9 cellular contexts compared by ENCODE assay signal in genomic region chr5:9653811-9654210, GRCh38. TPM values are rescaled to one million over a fixed set of nuclear protein-coding genes. Genes with fewer than 3 reads are reported as not detected.
DNase-seq lines count a peak whose midpoint lies in the region; ATAC-seq, FAIRE-seq and TF ChIP-seq lines count a peak whose summit lies in the region.
"Had no signal": no experiment of that assay in that cellular context is flagged by ENCODE, and none has a peak within 500 bp of the region (broad histone marks: within the 10 kb centered on the region; RNA-seq: fewer than 3 reads in every experiment).

No MANE protein-coding gene starts in this region.

- peaks cover 2% of the 10 kb centered on the region for H3K9me3 Mint-ChIP-seq in activated T-cell treated with anti-CD3 and anti-CD28 coated beads, Interleukin-2, amount 50 U/mL, for 24 hours

- no peak overlapping the region for H3K27ac Mint-ChIP-seq in activated T-cell treated with anti-CD3 and anti-CD28 coated beads, Interleukin-2, amount 50 U/mL, for 24 hours

- ATAC-seq in HG03139 (IDR thresholded peaks at IDR 0.05; ENCODE audit: unreplicated experiment): peak; percentile 71

- H3K4me3 ChIP-seq in bronchial epithelial cell (ENCODE audit: low read depth, low read length) (no peak overlapping the region), skeletal muscle cell (ENCODE audit: low read depth, low read length) (no peak overlapping the region)

- H3K36me3 ChIP-seq in bronchial epithelial cell (ENCODE audit: control insufficient read depth, insufficient read depth, low read length): no peaks in the 10 kb centered on the region

- H3K36me3 Mint-ChIP-seq in activated T-cell treated with anti-CD3 and anti-CD28 coated beads, Interleukin-2, amount 50 U/mL, for 24 hours (ENCODE audit: low read depth): no peaks in the 10 kb centered on the region

- DNase-seq in DMS79 treated with DMSO at 0.1 percent for 48 hours (lab: John Stamatoyannopoulos, UW): peak; percentile 27
- DNase-seq in DMS79 (lab: John Stamatoyannopoulos, UW): no peak
- DNase-seq in bronchial epithelial cell (ENCODE audit: low read depth): peak; percentile 77
- DNase-seq in skeletal muscle cell (ENCODE audit: low read depth): peak; percentile 54
- DNase-seq in activated effector memory CD4-positive, alpha-beta T cell treated with Interleukin-2 at 50 U/mL for 16 hours: no peak
- DNase-seq in stimulated activated CD4-positive, alpha-beta T cell treated with anti-CD3 and anti-CD28 coated beads, Interleukin-12 subunit alpha, Interleukin-12 subunit beta, amount 100 ng/mL, for 4 hours: no peak
- DNase-seq in activated T-cell treated with anti-CD3 and anti-CD28 coated beads, Interleukin-2, amount 50 U/mL, for 24 hours: no peak

- no peaks in the 10 kb centered on the region for H3K27me3 ChIP-seq in bronchial epithelial cell (ENCODE audit: control insufficient read depth, insufficient read depth, low read length)

- no peak for FAIRE-seq in bronchial epithelial cell (lab: Jason Lieb, UNC)
- FAIRE-seq: A204.1 had no signal

- H3K4me1 Mint-ChIP-seq in activated T-cell treated with anti-CD3 and anti-CD28 coated beads, Interleukin-2, amount 50 U/mL, for 24 hours (ENCODE audit: low read depth): no peaks in the 10 kb centered on the region

- no peaks in the 10 kb centered on the region for H3K27me3 Mint-ChIP-seq in activated T-cell treated with anti-CD3 and anti-CD28 coated beads, Interleukin-2, amount 50 U/mL, for 24 hours

- H3K4me3 Mint-ChIP-seq in activated T-cell treated with anti-CD3 and anti-CD28 coated beads, Interleukin-2, amount 50 U/mL, for 24 hours: no peak overlapping the region

- no peak for TF ChIP-seq CTCF in bronchial epithelial cell (IDR thresholded peaks at IDR 0.05; ENCODE audit: insufficient read depth, low read length, severe bottlenecking)

RNA-seq across cellular contexts. Expression of gene TAS2R1, which starts 23.7 kb away (rescaled TPM):
- total RNA-seq in bronchial epithelial cell: not detected in 2 replicates

Comparison
In these comparisons a context has a peak if more than half of its experiments do, and no peak if none do; other contexts are left out.
1. DNase-seq: peak in DMS79 treated with DMSO at 0.1 percent for 48 hours (single experiment), bronchial epithelial cell (single experiment) and skeletal muscle cell (single experiment); none in DMS79 (single experiment), activated effector memory CD4-positive, alpha-beta T cell treated with Interleukin-2 at 50 U/mL for 16 hours (single experiment), stimulated activated CD4-positive, alpha-beta T cell treated with anti-CD3 and anti-CD28 coated beads, Interleukin-12 subunit alpha, Interleukin-12 subunit beta, amount 100 ng/mL, for 4 hours (single experiment) and activated T-cell treated with anti-CD3 and anti-CD28 coated beads, Interleukin-2, amount 50 U/mL, for 24 hours (single experiment).